Comparison of ENCODE assay signal across 23 cellular contexts in genomic region chr10:53432035-53432434, GRCh38.
DNase-seq lines count a peak whose midpoint lies in the region; ATAC-seq, FAIRE-seq and TF ChIP-seq lines count a peak whose summit lies in the region.
"Had no signal": no experiment of that assay in that cellular context is flagged by ENCODE, and none has a peak within 500 bp of the region (broad histone marks: within the 10 kb centered on the region; RNA-seq: fewer than 3 reads in every experiment).

No MANE protein-coding gene starts in this region.

- H3K27me3 Mint-ChIP-seq in WTC11 (ENCODE audit: low read depth) (no peaks in the 10 kb centered on the region), nephron progenitor cell (ENCODE audit: low read depth, poor library complexity) (no peaks in the 10 kb centered on the region)
- H3K27me3 Mint-ChIP-seq: B cell; CD4-positive, CD25-positive, alpha-beta regulatory T cell; CD8-positive, alpha-beta memory T cell; IgD-negative memory B cell had no signal

- peaks cover 44% of the 10 kb centered on the region for H3K4me1 Mint-ChIP-seq in WTC11
- H3K4me1 Mint-ChIP-seq in nephron progenitor cell = peaks cover 5% of the 10 kb centered on the region
- H3K4me1 Mint-ChIP-seq: B cell; CD8-positive, alpha-beta memory T cell; IgD-negative memory B cell had no signal

- no peaks in the 10 kb centered on the region for H3K36me3 ChIP-seq in BE2C

- H3K27ac Mint-ChIP-seq in WTC11 (peak overlapping the region; percentile 70; the same call in 1 of the 2 replicates), nephron progenitor cell (peak overlapping the region; percentile 23)
- H3K27ac Mint-ChIP-seq: B cell; CD4-positive, CD25-positive, alpha-beta regulatory T cell; CD8-positive, alpha-beta memory T cell; IgD-negative memory B cell had no signal

- CTCF ChIA-PET in WTC11 (lab: Charles Lee) = interaction anchor here (0.6 kb wide), 1 partner anchor 9 kb away, joined by 3 read pairs; no protein-coding TSS in a partner anchor

- H3K36me3 Mint-ChIP-seq in WTC11 = peaks cover 4% of the 10 kb centered on the region; the same call in 1 of the 2 replicates
- H3K36me3 Mint-ChIP-seq in nephron progenitor cell (ENCODE audit: low read depth) = no peaks in the 10 kb centered on the region
- H3K36me3 Mint-ChIP-seq: CD4-positive, CD25-positive, alpha-beta regulatory T cell; CD8-positive, alpha-beta memory T cell; IgD-negative memory B cell had no signal

- H3K4me1 ChIP-seq in BE2C = no peaks in the 10 kb centered on the region

- no peaks in the 10 kb centered on the region for H3K9me3 Mint-ChIP-seq in WTC11
- H3K9me3 Mint-ChIP-seq in nephron progenitor cell = no peaks in the 10 kb centered on the region

- no peak for ATAC-seq in WTC11
- ATAC-seq: HepG2 had no signal

- DNase-seq in GM12891 (ENCODE audit: insufficient read length, low spot score) (no peak), NCI-H146 (lab: John Stamatoyannopoulos, UW) (peak; percentile 14), WTC11 (ENCODE audit: low spot score) (no peak), nephron progenitor cell (no peak), BE2C (no peak)
- DNase-seq in NK-92 treated with Interleukin-12 subunit alpha and Interleukin-12 subunit beta, amount 100 ng/mL, for 24 hours (lab: John Stamatoyannopoulos, UW) = no peak
- no peak for DNase-seq in activated CD4-positive, alpha-beta T cell treated with anti-CD3 and anti-CD28 coated beads for 1 hour
- DNase-seq: 8988T; C1 segment of cervical spinal cord; CD4-positive, CD25-positive, alpha-beta regulatory T cell; CD8-positive, alpha-beta memory T cell; COR-L47; DMS 273 treated with DMSO at 0.1 percent for 48 hours; DMS53; DND-41; EL; GOT3; H7 had no signal

- TF ChIP-seq CTCF in WTC11 (IDR thresholded peaks at IDR 0.05) (no peak), nephron progenitor cell (IDR thresholded peaks at IDR 0.05) (no peak), BE2C (IDR thresholded peaks at IDR 0.05; ENCODE audit: low read depth, low read length) (no peak)

- FAIRE-seq in GM12891 (lab: Jason Lieb, UNC) = no peak
- FAIRE-seq: GM12892, GM18507, HepG2 had no signal

- H3K9me3 ChIP-seq in BE2C = no peaks in the 10 kb centered on the region

- H3K4me3 Mint-ChIP-seq in WTC11 = no peak overlapping the region
- no peak overlapping the region for H3K4me3 Mint-ChIP-seq in nephron progenitor cell
- H3K4me3 Mint-ChIP-seq: B cell; CD4-positive, CD25-positive, alpha-beta regulatory T cell; CD8-positive, alpha-beta memory T cell; IgD-negative memory B cell had no signal

- H3K4me3 ChIP-seq in BE2C (ENCODE audit: low read depth, low read length) = no peak overlapping the region

- no peak for TF ChIP-seq POLR2A in GM12891 (IDR thresholded peaks at IDR 0.05; ENCODE audit: low read depth, low read length)

- H3K27me3 ChIP-seq in BE2C = no peaks in the 10 kb centered on the region

- POLR2A ChIA-PET in WTC11 (lab: Charles Lee) = no interaction called here

TF ChIP-seq in GM12891, 5 proteins besides CTCF, POLR2A, EP300 and RAD21:
- TF ChIP-seq SPI1 (IDR thresholded peaks at IDR 0.05; ENCODE audit: low read depth, low read length) (0 out of 2 replicates have a peak, but pooled peaks have one; percentile 23), POU2F2 (IDR thresholded peaks at IDR 0.05; ENCODE audit: low read depth, low read length) (no peak), TAF1 (IDR thresholded peaks at IDR 0.05; ENCODE audit: low read depth, low read length) (no peak)
TF ChIP-seq in GM12891: peak in this region for 1.

TF ChIP-seq in WTC11, 78 proteins besides CTCF, POLR2A, EP300 and RAD21:
- TF ChIP-seq, protein P1, sequence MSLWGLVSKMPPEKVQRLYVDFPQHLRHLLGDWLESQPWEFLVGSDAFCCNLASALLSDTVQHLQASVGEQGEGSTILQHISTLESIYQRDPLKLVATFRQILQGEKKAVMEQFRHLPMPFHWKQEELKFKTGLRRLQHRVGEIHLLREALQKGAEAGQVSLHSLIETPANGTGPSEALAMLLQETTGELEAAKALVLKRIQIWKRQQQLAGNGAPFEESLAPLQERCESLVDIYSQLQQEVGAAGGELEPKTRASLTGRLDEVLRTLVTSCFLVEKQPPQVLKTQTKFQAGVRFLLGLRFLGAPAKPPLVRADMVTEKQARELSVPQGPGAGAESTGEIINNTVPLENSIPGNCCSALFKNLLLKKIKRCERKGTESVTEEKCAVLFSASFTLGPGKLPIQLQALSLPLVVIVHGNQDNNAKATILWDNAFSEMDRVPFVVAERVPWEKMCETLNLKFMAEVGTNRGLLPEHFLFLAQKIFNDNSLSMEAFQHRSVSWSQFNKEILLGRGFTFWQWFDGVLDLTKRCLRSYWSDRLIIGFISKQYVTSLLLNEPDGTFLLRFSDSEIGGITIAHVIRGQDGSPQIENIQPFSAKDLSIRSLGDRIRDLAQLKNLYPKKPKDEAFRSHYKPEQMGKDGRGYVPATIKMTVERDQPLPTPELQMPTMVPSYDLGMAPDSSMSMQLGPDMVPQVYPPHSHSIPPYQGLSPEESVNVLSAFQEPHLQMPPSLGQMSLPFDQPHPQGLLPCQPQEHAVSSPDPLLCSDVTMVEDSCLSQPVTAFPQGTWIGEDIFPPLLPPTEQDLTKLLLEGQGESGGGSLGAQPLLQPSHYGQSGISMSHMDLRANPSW (CRISPR knock-in tag; conservative IDR thresholded peaks at IDR 0.05; ENCODE audit: low read depth) = no peak
- TF ChIP-seq ZNF423 (CRISPR knock-in tag; IDR thresholded peaks at IDR 0.05) = no peak
